Comparison of ENCODE assay signal across 9 cellular contexts in genomic region chr18:34224423-34225217, GRCh38. TPM values are rescaled to one million over a fixed set of nuclear protein-coding genes. Genes with fewer than 3 reads are reported as not detected.
DNase-seq lines count a peak whose midpoint lies in the region; ATAC-seq, FAIRE-seq and TF ChIP-seq lines count a peak whose summit lies in the region.
"Had no signal": no experiment of that assay in that cellular context is flagged by ENCODE, and none has a peak within 500 bp of the region (broad histone marks: within the 10 kb centered on the region; RNA-seq: fewer than 3 reads in every experiment).

Gene NOL4 (minus strand): TSS chr18:34224913. CDS start chr18:34223253, 1,660 bp downstream.

- no peaks in the 10 kb centered on the region for H4K20me1 ChIP-seq in astrocyte (ENCODE audit: insufficient read depth, low read length)

- peaks cover 21% of the 10 kb centered on the region for H3K4me1 ChIP-seq in astrocyte (ENCODE audit: insufficient read depth, low read length)
- peaks cover 12% of the 10 kb centered on the region for H3K4me1 ChIP-seq in iPS-18a (ENCODE audit: control insufficient read depth, low read depth, low read length)

- H2AFZ ChIP-seq in astrocyte (ENCODE audit: low read depth, low read length), result peak within 1 kb of the TSS; percentile 99

- peak within 1 kb of the TSS; percentile 61 for H3K9ac ChIP-seq in astrocyte (ENCODE audit: low read length)
- peak within 1 kb of the TSS; percentile 20 for H3K9ac ChIP-seq in iPS-18a (ENCODE audit: low read length)

- peak; percentile 93 for DNase-seq in DMS153 (lab: John Stamatoyannopoulos, UW)
- DNase-seq in NCI-H146 treated with DMSO at 0.1 percent for 48 hours (lab: John Stamatoyannopoulos, UW; ENCODE audit: unreplicated experiment), result peak; percentile 100
- peak; percentile 37 for DNase-seq in astrocyte (ENCODE audit: low read depth)
- DNase-seq in skeletal muscle cell (ENCODE audit: low read depth), result no peak
- DNase-seq in activated CD4-positive, alpha-beta T cell treated with anti-CD3 and anti-CD28 coated beads, Interleukin-2, amount 50 U/mL, for 48 hours, result no peak

- H3K36me3 ChIP-seq in astrocyte (ENCODE audit: insufficient read depth, low read length) (no peaks in the 10 kb centered on the region), iPS-18a (ENCODE audit: control insufficient read depth, low read depth, low read length) (no peaks in the 10 kb centered on the region)

- TF ChIP-seq CTCF in astrocyte (IDR thresholded peaks at IDR 0.05; ENCODE audit: insufficient read depth, low read depth, low read length), result no peak

- H3K27ac Mint-ChIP-seq in astrocyte (ENCODE audit: unreplicated experiment), result no peak within 1 kb of the TSS

- no peak for FAIRE-seq in astrocyte (lab: Jason Lieb, UNC)

- peak within 1 kb of the TSS; percentile 66 for H3K4me3 ChIP-seq in astrocyte (ENCODE audit: insufficient read depth, low read depth, low read length)
- peak within 1 kb of the TSS; percentile 87 for H3K4me3 ChIP-seq in iPS-18a (ENCODE audit: low read length)
- H3K4me3 ChIP-seq in skeletal muscle cell (ENCODE audit: low read depth, low read length), result peak within 1 kb of the TSS; percentile 52

- peak within 1 kb of the TSS; percentile 86 for H3K4me3 Mint-ChIP-seq in astrocyte (ENCODE audit: unreplicated experiment)

- ATAC-seq in HG03354 (IDR thresholded peaks at IDR 0.05; ENCODE audit: poor library complexity, severe bottlenecking, unreplicated experiment) (no peak), GM21381 (IDR thresholded peaks at IDR 0.05; ENCODE audit: unreplicated experiment) (no peak)

- no peaks in the 10 kb centered on the region for H3K4me1 Mint-ChIP-seq in astrocyte (ENCODE audit: low read depth, unreplicated experiment)

- H3K79me2 ChIP-seq in astrocyte (ENCODE audit: insufficient read depth, low read length), result no peaks in the 10 kb centered on the region

- peaks cover 23% of the 10 kb centered on the region for H3K27me3 Mint-ChIP-seq in astrocyte (ENCODE audit: low read depth, unreplicated experiment)

- peak within 1 kb of the TSS; percentile 98 for H3K4me2 ChIP-seq in astrocyte (ENCODE audit: low read length)

- H3K9me3 ChIP-seq in astrocyte (ENCODE audit: insufficient read depth, low read depth, low read length) (no peaks in the 10 kb centered on the region), iPS-18a (ENCODE audit: control insufficient read depth, low read depth, low read length) (no peaks in the 10 kb centered on the region)

- no peak within 1 kb of the TSS for H3K27ac ChIP-seq in astrocyte (ENCODE audit: low read depth, low read length)
- H3K27ac ChIP-seq in iPS-18a (ENCODE audit: low read length), result no peak within 1 kb of the TSS

- H3K9me3 Mint-ChIP-seq in astrocyte (ENCODE audit: unreplicated experiment), result no peaks in the 10 kb centered on the region

- no peaks in the 10 kb centered on the region for H3K36me3 Mint-ChIP-seq in astrocyte (ENCODE audit: low read depth, unreplicated experiment)

- H3K27me3 ChIP-seq in astrocyte (ENCODE audit: insufficient read depth, low read length) (peaks cover 18% of the 10 kb centered on the region), iPS-18a (ENCODE audit: control insufficient read depth, insufficient read depth, low read length) (peaks cover 50% of the 10 kb centered on the region)

RNA-seq across cellular contexts. Expression of gene NOL4, which starts in this region (rescaled TPM):
- total RNA-seq in astrocyte, result 1.9 and 2.1 TPM in 2 replicates
- total RNA-seq: dermis microvascular lymphatic vessel endothelial cell had no signal

Comparison
In these comparisons a context has a peak if more than half of its experiments do, and no peak if none do; other contexts are left out.
1. DNase-seq: peak in DMS153 (single experiment), NCI-H146 treated with DMSO at 0.1 percent for 48 hours (single experiment) and astrocyte (single experiment); none in skeletal muscle cell (single experiment) and activated CD4-positive, alpha-beta T cell treated with anti-CD3 and anti-CD28 coated beads, Interleukin-2, amount 50 U/mL, for 48 hours (0 of 2).
2. Peak in every context shown above with its lines, with median percentiles within 50 percentile points of each other: H3K4me3 ChIP-seq.